In the genomic region with DNA sequence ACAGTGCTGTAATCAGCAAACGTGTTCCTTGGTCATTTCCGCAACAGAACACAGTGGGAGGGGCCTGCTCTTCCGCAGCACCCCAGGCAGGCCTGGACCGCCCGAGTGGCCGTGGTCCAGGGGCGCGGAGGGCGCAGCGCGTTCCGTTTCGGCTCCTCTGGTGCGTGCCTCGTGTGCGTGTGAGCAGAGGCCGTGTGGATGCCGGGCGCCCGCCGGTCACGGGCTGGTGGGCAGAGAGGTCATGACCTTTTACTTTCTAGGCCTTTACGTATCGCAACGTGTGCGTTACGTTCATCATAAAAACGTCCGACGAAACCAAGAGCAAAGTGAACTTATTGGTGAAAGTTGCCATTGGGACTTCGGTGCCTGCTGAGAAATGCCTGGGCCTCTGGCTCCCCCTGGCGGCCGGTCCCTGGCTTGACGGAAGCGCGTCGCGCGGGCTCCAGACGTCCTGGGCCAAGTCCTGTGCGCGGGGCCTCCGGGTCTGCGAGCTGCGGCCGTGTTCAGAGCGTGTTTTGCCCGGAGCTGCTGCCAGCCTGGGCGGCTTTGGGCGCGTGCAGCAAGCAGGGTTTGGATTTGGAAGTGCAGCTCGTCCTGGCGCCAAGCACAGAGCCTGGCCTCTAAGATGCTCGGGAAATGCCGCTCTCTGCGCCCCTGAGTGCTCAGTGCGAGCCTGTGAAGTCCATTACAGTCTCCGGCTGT, we compare ENCODE assay signal across 1 cellular context.
A peak's percentile ranks its signal among the peaks of the same experiment; 100 is the strongest.
TF ChIP-seq lines count a peak whose summit lies in the region.

No MANE protein-coding gene starts in this region.

TF ChIP-seq in HepG2, 621 proteins besides CTCF, POLR2A, EP300 and RAD21 (continued from another document and continues in another):
- TF ChIP-seq, protein P1, sequence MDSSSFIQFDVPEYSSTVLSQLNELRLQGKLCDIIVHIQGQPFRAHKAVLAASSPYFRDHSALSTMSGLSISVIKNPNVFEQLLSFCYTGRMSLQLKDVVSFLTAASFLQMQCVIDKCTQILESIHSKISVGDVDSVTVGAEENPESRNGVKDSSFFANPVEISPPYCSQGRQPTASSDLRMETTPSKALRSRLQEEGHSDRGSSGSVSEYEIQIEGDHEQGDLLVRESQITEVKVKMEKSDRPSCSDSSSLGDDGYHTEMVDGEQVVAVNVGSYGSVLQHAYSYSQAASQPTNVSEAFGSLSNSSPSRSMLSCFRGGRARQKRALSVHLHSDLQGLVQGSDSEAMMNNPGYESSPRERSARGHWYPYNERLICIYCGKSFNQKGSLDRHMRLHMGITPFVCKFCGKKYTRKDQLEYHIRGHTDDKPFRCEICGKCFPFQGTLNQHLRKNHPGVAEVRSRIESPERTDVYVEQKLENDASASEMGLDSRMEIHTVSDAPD (CRISPR knock-in tag; IDR thresholded peaks at IDR 0.05) = no peak
- TF ChIP-seq SKI (IDR thresholded peaks at IDR 0.05; ENCODE audit: partially characterized antibody) (peak; percentile 55), SOX5 (CRISPR knock-in tag; IDR thresholded peaks at IDR 0.05; ENCODE audit: borderline replicate concordance) (0 out of 2 replicates have a peak, but pooled peaks have one; percentile 55), GZF1 (CRISPR knock-in tag; IDR thresholded peaks at IDR 0.05) (no peak), YY1 (IDR thresholded peaks at IDR 0.05; ENCODE audit: insufficient read depth, insufficient replicate concordance, low read depth, low read length) (peak; percentile 69), NBN (conservative IDR thresholded peaks at IDR 0.05) (no peak), ZNF484 (CRISPR knock-in tag; IDR thresholded peaks at IDR 0.05; ENCODE audit: borderline replicate concordance, low read depth) (no peak), PCBP2 (optimal IDR thresholded peaks at IDR 0.05; ENCODE audit: low read depth, low read length, poor library complexity, severe bottlenecking) (no peak), SP140L (CRISPR knock-in tag; IDR thresholded peaks at IDR 0.05; ENCODE audit: borderline replicate concordance) (no peak), SALL1 (CRISPR knock-in tag; IDR thresholded peaks at IDR 0.05) (peak; percentile 66), SRSF9 (IDR thresholded peaks at IDR 0.05; ENCODE audit: borderline replicate concordance, insufficient read depth, low read depth, low read length, poor library complexity, severe bottlenecking) (no peak), ZNF230 (CRISPR knock-in tag; IDR thresholded peaks at IDR 0.05) (0 out of 2 replicates have a peak, but pooled peaks have one; percentile 35), MIXL1 (CRISPR knock-in tag; IDR thresholded peaks at IDR 0.05) (no peak), KLF15 (CRISPR knock-in tag; IDR thresholded peaks at IDR 0.05; ENCODE audit: borderline replicate concordance) (no peak), MZF1 (CRISPR knock-in tag; IDR thresholded peaks at IDR 0.05; ENCODE audit: borderline replicate concordance) (no peak), HDAC6 (IDR thresholded peaks at IDR 0.05; ENCODE audit: low read depth, low read length) (no peak), NR2F2 (IDR thresholded peaks at IDR 0.05; ENCODE audit: borderline replicate concordance, low read depth) (peak; percentile 16; the same call in 1 of the 2 replicates), HOXA9 (CRISPR knock-in tag; IDR thresholded peaks at IDR 0.05; ENCODE audit: borderline replicate concordance) (no peak), ZNF724P (CRISPR knock-in tag; IDR thresholded peaks at IDR 0.05; ENCODE audit: borderline replicate concordance) (0 out of 2 replicates have a peak, but pooled peaks have one; percentile 31)
- TF ChIP-seq, protein P2, sequence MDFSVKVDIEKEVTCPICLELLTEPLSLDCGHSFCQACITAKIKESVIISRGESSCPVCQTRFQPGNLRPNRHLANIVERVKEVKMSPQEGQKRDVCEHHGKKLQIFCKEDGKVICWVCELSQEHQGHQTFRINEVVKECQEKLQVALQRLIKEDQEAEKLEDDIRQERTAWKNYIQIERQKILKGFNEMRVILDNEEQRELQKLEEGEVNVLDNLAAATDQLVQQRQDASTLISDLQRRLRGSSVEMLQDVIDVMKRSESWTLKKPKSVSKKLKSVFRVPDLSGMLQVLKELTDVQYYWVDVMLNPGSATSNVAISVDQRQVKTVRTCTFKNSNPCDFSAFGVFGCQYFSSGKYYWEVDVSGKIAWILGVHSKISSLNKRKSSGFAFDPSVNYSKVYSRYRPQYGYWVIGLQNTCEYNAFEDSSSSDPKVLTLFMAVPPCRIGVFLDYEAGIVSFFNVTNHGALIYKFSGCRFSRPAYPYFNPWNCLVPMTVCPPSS (IDR thresholded peaks at IDR 0.05) = no peak
- TF ChIP-seq, protein P3, sequence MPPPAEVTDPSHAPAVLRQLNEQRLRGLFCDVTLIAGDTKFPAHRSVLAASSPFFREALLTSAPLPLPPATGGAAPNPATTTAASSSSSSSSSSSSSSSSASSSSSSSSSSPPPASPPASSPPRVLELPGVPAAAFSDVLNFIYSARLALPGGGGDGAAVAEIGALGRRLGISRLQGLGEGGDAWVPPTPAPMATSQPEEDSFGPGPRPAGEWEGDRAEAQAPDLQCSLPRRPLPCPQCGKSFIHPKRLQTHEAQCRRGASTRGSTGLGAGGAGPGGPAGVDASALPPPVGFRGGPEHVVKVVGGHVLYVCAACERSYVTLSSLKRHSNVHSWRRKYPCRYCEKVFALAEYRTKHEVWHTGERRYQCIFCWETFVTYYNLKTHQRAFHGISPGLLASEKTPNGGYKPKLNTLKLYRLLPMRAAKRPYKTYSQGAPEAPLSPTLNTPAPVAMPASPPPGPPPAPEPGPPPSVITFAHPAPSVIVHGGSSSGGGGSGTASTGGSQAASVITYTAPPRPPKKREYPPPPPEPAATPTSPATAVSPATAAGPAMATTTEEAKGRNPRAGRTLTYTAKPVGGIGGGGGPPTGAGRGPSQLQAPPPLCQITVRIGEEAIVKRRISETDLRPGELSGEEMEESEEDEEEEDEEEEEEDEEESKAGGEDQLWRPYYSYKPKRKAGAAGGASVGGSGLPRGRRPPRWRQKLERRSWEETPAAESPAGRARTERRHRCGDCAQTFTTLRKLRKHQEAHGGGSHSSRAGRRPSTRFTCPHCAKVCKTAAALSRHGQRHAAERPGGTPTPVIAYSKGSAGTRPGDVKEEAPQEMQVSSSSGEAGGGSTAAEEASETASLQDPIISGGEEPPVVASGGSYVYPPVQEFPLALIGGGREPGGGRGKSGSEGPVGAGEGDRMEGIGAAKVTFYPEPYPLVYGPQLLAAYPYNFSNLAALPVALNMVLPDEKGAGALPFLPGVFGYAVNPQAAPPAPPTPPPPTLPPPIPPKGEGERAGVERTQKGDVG (CRISPR knock-in tag; IDR thresholded peaks at IDR 0.05; ENCODE audit: borderline replicate concordance) = no peak; the same call in 1 of the 2 replicates
- TF ChIP-seq, protein P4, sequence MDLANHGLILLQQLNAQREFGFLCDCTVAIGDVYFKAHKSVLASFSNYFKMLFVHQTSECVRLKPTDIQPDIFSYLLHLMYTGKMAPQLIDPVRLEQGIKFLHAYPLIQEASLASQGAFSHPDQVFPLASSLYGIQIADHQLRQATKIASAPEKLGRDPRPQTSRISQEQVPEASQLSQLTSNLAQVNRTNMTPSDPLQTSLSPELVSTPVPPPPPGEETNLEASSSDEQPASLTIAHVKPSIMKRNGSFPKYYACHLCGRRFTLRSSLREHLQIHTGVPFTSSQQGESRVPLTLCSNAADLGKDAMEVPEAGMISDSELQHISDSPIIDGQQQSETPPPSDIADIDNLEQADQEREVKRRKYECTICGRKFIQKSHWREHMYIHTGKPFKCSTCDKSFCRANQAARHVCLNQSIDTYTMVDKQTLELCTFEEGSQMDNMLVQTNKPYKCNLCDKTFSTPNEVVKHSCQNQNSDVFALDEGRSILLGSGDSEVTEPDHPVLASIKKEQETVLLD (CRISPR knock-in tag; IDR thresholded peaks at IDR 0.05; ENCODE audit: low read depth) = no peak
- TF ChIP-seq, protein P5, sequence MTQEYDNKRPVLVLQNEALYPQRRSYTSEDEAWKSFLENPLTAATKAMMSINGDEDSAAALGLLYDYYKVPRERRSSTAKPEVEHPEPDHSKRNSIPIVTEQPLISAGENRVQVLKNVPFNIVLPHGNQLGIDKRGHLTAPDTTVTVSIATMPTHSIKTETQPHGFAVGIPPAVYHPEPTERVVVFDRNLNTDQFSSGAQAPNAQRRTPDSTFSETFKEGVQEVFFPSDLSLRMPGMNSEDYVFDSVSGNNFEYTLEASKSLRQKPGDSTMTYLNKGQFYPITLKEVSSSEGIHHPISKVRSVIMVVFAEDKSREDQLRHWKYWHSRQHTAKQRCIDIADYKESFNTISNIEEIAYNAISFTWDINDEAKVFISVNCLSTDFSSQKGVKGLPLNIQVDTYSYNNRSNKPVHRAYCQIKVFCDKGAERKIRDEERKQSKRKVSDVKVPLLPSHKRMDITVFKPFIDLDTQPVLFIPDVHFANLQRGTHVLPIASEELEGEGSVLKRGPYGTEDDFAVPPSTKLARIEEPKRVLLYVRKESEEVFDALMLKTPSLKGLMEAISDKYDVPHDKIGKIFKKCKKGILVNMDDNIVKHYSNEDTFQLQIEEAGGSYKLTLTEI (CRISPR knock-in tag; conservative IDR thresholded peaks at IDR 0.05) = no peak
- TF ChIP-seq, protein P6, sequence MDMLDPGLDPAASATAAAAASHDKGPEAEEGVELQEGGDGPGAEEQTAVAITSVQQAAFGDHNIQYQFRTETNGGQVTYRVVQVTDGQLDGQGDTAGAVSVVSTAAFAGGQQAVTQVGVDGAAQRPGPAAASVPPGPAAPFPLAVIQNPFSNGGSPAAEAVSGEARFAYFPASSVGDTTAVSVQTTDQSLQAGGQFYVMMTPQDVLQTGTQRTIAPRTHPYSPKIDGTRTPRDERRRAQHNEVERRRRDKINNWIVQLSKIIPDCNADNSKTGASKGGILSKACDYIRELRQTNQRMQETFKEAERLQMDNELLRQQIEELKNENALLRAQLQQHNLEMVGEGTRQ (IDR thresholded peaks at IDR 0.05; ENCODE audit: low read depth, low read length) = no peak
- TF ChIP-seq, protein P6 (CRISPR knock-in tag; IDR thresholded peaks at IDR 0.05; ENCODE audit: borderline replicate concordance) = no peak
- TF ChIP-seq, protein P7, sequence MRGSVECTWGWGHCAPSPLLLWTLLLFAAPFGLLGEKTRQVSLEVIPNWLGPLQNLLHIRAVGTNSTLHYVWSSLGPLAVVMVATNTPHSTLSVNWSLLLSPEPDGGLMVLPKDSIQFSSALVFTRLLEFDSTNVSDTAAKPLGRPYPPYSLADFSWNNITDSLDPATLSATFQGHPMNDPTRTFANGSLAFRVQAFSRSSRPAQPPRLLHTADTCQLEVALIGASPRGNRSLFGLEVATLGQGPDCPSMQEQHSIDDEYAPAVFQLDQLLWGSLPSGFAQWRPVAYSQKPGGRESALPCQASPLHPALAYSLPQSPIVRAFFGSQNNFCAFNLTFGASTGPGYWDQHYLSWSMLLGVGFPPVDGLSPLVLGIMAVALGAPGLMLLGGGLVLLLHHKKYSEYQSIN (CRISPR knock-in tag; IDR thresholded peaks at IDR 0.05; ENCODE audit: borderline replicate concordance) = no peak
- TF ChIP-seq, protein P8, sequence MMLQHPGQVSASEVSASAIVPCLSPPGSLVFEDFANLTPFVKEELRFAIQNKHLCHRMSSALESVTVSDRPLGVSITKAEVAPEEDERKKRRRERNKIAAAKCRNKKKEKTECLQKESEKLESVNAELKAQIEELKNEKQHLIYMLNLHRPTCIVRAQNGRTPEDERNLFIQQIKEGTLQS (CRISPR knock-in tag; IDR thresholded peaks at IDR 0.05) = no peak
- TF ChIP-seq, protein P9, sequence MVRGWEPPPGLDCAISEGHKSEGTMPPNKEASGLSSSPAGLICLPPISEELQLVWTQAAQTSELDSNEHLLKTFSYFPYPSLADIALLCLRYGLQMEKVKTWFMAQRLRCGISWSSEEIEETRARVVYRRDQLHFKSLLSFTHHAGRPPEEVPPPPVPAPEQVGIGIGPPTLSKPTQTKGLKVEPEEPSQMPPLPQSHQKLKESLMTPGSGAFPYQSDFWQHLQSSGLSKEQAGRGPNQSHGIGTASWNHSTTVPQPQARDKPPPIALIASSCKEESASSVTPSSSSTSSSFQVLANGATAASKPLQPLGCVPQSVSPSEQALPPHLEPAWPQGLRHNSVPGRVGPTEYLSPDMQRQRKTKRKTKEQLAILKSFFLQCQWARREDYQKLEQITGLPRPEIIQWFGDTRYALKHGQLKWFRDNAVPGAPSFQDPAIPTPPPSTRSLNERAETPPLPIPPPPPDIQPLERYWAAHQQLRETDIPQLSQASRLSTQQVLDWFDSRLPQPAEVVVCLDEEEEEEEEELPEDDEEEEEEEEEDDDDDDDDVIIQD (CRISPR knock-in tag; IDR thresholded peaks at IDR 0.05; ENCODE audit: low read depth) = no peak
- TF ChIP-seq, protein P10, sequence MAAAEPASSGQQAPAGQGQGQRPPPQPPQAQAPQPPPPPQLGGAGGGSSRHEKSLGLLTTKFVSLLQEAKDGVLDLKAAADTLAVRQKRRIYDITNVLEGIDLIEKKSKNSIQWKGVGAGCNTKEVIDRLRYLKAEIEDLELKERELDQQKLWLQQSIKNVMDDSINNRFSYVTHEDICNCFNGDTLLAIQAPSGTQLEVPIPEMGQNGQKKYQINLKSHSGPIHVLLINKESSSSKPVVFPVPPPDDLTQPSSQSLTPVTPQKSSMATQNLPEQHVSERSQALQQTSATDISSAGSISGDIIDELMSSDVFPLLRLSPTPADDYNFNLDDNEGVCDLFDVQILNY (CRISPR knock-in tag; conservative IDR thresholded peaks at IDR 0.05) = no peak
- TF ChIP-seq, protein P11, sequence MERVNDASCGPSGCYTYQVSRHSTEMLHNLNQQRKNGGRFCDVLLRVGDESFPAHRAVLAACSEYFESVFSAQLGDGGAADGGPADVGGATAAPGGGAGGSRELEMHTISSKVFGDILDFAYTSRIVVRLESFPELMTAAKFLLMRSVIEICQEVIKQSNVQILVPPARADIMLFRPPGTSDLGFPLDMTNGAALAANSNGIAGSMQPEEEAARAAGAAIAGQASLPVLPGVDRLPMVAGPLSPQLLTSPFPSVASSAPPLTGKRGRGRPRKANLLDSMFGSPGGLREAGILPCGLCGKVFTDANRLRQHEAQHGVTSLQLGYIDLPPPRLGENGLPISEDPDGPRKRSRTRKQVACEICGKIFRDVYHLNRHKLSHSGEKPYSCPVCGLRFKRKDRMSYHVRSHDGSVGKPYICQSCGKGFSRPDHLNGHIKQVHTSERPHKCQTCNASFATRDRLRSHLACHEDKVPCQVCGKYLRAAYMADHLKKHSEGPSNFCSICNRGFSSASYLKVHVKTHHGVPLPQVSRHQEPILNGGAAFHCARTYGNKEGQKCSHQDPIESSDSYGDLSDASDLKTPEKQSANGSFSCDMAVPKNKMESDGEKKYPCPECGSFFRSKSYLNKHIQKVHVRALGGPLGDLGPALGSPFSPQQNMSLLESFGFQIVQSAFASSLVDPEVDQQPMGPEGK (CRISPR knock-in tag; IDR thresholded peaks at IDR 0.05) = peak; percentile 41
- TF ChIP-seq, protein P12, sequence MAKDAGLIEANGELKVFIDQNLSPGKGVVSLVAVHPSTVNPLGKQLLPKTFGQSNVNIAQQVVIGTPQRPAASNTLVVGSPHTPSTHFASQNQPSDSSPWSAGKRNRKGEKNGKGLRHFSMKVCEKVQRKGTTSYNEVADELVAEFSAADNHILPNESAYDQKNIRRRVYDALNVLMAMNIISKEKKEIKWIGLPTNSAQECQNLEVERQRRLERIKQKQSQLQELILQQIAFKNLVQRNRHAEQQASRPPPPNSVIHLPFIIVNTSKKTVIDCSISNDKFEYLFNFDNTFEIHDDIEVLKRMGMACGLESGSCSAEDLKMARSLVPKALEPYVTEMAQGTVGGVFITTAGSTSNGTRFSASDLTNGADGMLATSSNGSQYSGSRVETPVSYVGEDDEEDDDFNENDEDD (CRISPR knock-in tag; IDR thresholded peaks at IDR 0.05; ENCODE audit: borderline replicate concordance) = no peak
